Comparison of ENCODE assay signal across 7 cellular contexts in genomic region chr13:89806594-89806993, GRCh38.
"Had no signal": no experiment of that assay in that cellular context is flagged by ENCODE, and none has a peak within 500 bp of the region (broad histone marks: within the 10 kb centered on the region; RNA-seq: fewer than 3 reads in every experiment).

No MANE protein-coding gene starts in this region.

- H3K27ac ChIP-seq: HL-60, KMS-11 had no signal

- DNase-seq: IMR-90, KBM-7, KG1 had no signal

- FAIRE-seq: HepG2, HTR-8/SVneo had no signal

- ATAC-seq: HepG2 had no signal

- H3K9ac ChIP-seq: KMS-11 had no signal

- H3K4me2 ChIP-seq: KMS-11 had no signal
